ENCODE assay signal across 8 cellular contexts in the genomic region with DNA sequence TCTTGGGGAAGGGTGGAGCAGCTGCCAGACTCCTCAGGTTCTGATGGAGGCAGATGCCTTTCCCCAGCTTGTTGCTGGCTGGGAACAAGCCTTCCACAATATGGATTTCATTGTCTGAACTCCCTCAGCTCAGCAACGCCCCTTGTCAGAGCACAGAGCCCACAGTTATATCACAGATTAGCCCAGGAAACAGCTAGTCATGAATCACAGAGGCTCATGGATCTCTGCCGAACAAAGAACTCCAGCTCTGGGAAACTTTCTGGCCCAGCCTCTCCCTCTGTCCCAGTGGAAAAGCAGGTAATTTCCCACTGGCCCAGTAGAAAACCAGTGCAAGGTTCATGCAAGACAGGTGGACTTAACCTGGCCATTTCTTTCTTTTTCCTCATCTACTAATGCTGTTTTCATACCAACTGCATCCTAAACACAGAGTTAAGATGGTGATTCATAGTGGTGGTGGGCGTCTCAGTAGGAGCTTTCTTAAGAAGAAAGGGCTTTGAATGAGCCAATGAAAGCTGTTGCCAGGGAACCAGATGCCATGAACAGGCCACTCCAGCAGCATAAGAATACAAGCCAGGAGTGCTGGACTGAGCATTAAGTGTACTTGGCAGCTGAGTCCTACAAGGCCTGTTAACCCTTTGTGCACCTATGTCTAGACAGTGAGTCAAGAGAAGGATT. TPM values are rescaled to one million over a fixed set of nuclear protein-coding genes. Genes with fewer than 3 reads are reported as not detected.
DNase-seq lines count a peak whose midpoint lies in the region; ATAC-seq and TF ChIP-seq lines count a peak whose summit lies in the region.

No MANE protein-coding gene starts in this region.

- TF ChIP-seq POLR2A in prostate gland (IDR thresholded peaks at IDR 0.05): no peak

- H3K27me3 ChIP-seq in H7 (ENCODE audit: control insufficient read depth, insufficient read depth, low read length): no peaks in the 10 kb centered on the region
- H3K27me3 ChIP-seq in prostate gland (replicated peaks; ENCODE audit: insufficient read depth): no peaks in the 10 kb centered on the region

- no peak overlapping the region for H3K27ac ChIP-seq in prostate gland

- H3K4me3 Mint-ChIP-seq in activated naive CD4-positive, alpha-beta T cell treated with anti-CD3 and anti-CD28 coated beads for 36 hours: no peak overlapping the region

- no peak for ATAC-seq in GM19397 (IDR thresholded peaks at IDR 0.05; ENCODE audit: unreplicated experiment)

- DNase-seq in H7 (peak; percentile 31), RKO (ENCODE audit: low spot score) (peak; percentile 48), glomerular visceral epithelial cell (ENCODE audit: extremely low spot score) (peak; percentile 44), retina (peak; percentile 76), prostate gland (ENCODE audit: low spot score) (no peak), NCI-H2107 treated with DMSO at 0.1 percent for 48 hours (lab: John Stamatoyannopoulos, UW; ENCODE audit: unreplicated experiment) (no peak)
- DNase-seq in activated naive CD4-positive, alpha-beta T cell treated with anti-CD3 and anti-CD28 coated beads for 36 hours: no peak

- intact Hi-C loops in activated naive CD4-positive, alpha-beta T cell treated with anti-CD3 and anti-CD28 coated beads for 36 hours (cut with micrococcal nuclease): no loop called here
- intact Hi-C loops in prostate gland (cut with DNase I): no loop called here

- no peak overlapping the region for H3K4me3 ChIP-seq in H7 (ENCODE audit: insufficient read depth, low read depth, low read length)
- no peak overlapping the region for H3K4me3 ChIP-seq in prostate gland

- no peaks in the 10 kb centered on the region for H3K36me3 Mint-ChIP-seq in activated naive CD4-positive, alpha-beta T cell treated with anti-CD3 and anti-CD28 coated beads for 36 hours (ENCODE audit: low read depth)

- H3K27me3 Mint-ChIP-seq in activated naive CD4-positive, alpha-beta T cell treated with anti-CD3 and anti-CD28 coated beads for 36 hours (ENCODE audit: low read depth): peaks cover 3% of the 10 kb centered on the region

- H3K27ac Mint-ChIP-seq in activated naive CD4-positive, alpha-beta T cell treated with anti-CD3 and anti-CD28 coated beads for 36 hours: no peak overlapping the region

- H3K4me1 Mint-ChIP-seq in activated naive CD4-positive, alpha-beta T cell treated with anti-CD3 and anti-CD28 coated beads for 36 hours (ENCODE audit: low read depth): no peaks in the 10 kb centered on the region

- H3K4me1 ChIP-seq in prostate gland (replicated peaks): no peaks in the 10 kb centered on the region

- no peaks in the 10 kb centered on the region for H3K9me3 Mint-ChIP-seq in activated naive CD4-positive, alpha-beta T cell treated with anti-CD3 and anti-CD28 coated beads for 36 hours

- H3K36me3 ChIP-seq in H7 (replicated peaks; ENCODE audit: control insufficient read depth, insufficient read depth, low read length): no peaks in the 10 kb centered on the region
- H3K36me3 ChIP-seq in prostate gland: no peaks in the 10 kb centered on the region

- no peak for TF ChIP-seq CTCF in prostate gland (IDR thresholded peaks at IDR 0.05)

- H3K9me3 ChIP-seq in prostate gland: no peaks in the 10 kb centered on the region

- 13% methylated on average over 3 of the region's 3 CpGs for WGBS in prostate gland

- CTCF ChIA-PET in activated naive CD4-positive, alpha-beta T cell treated with anti-CD3 and anti-CD28 coated beads for 36 hours (lab: Charles Lee): interaction anchor here (1.0 kb wide), 1 partner anchor 62 kb away, joined by 3 read pairs; no protein-coding TSS in a partner anchor

RNA-seq across cellular contexts. Expression of a gene that starts 8.7 kb away (rescaled TPM):
- not detected in 2 replicates for total RNA-seq in H7 (2014; rRNA removed; shearing (Covaris generic))
- not detected for total RNA-seq in activated naive CD4-positive, alpha-beta T cell treated with anti-CD3 and anti-CD28 coated beads for 36 hours
- total RNA-seq in prostate gland: under 1 TPM in 1 of 2 donors, not detected in 1; 0.74 TPM

RNA-seq across cellular contexts. Expression of a gene that starts 30.7 kb away (rescaled TPM):
- total RNA-seq in H7 (2014; rRNA removed; shearing (Covaris generic)): 103 and 114 TPM in 2 replicates
- under 1 TPM; 0.17 to 0.43 TPM for total RNA-seq in activated naive CD4-positive, alpha-beta T cell treated with anti-CD3 and anti-CD28 coated beads for 36 hours
- total RNA-seq in prostate gland: 10 to 100 TPM; 16.1 to 26.1 TPM

Comparison
In these comparisons a context has a peak if more than half of its experiments do, and no peak if none do; other contexts are left out.
1. DNase-seq: peak in H7 (single experiment), RKO (single experiment), glomerular visceral epithelial cell (single experiment) and retina (single experiment); none in activated naive CD4-positive, alpha-beta T cell treated with anti-CD3 and anti-CD28 coated beads for 36 hours (single experiment), prostate gland (single experiment) and NCI-H2107 treated with DMSO at 0.1 percent for 48 hours (single experiment).
2. RNA of a gene that starts 30.7 kb away (total RNA-seq): 103 to 114 TPM in H7 and 16.1 to 26.1 TPM in prostate gland; 0.17 to 0.43 TPM in activated naive CD4-positive, alpha-beta T cell treated with anti-CD3 and anti-CD28 coated beads for 36 hours; every median in the first group is over 10 times any median in the second.